17 cellular contexts compared by ENCODE assay signal in genomic region chr18:9712606-9713005, GRCh38. TPM values are rescaled to one million over a fixed set of nuclear protein-coding genes. Genes with fewer than 3 reads are reported as not detected.
DNase-seq lines count a peak whose midpoint lies in the region; ATAC-seq and TF ChIP-seq lines count a peak whose summit lies in the region.
"Had no signal": no experiment of that assay in that cellular context is flagged by ENCODE, and none has a peak within 500 bp of the region (broad histone marks: within the 10 kb centered on the region; RNA-seq: fewer than 3 reads in every experiment).

No MANE protein-coding gene starts in this region.

- no peaks in the 10 kb centered on the region for H3K9me3 Mint-ChIP-seq in activated B cell treated with CpG ODN at 0.5 μM for 24 hours
- no peaks in the 10 kb centered on the region for H3K9me3 Mint-ChIP-seq in stimulated activated memory B cell treated with anti-CD40 and anti-IgM and Interleukin-4, amounts not matched to agents 10 μg/mL and 1 μg/mL and 100 μg/mL, for 72 hours
- H3K9me3 Mint-ChIP-seq: T-helper 1 cell treated with Interleukin-12 subunit alpha and Interleukin-12 subunit beta and Interleukin-4 antibody, amounts not matched to agents 30 μg/mL and 1 μg/mL, for 36 hours had no signal

- intact Hi-C loops in activated B cell treated with CpG ODN at 0.5 μM for 24 hours (cut with micrococcal nuclease): no loop called here

- no peak for TF ChIP-seq CTCF in activated B cell treated with CpG ODN at 0.5 μM for 24 hours (IDR thresholded peaks at IDR 0.05)

- CTCF ChIA-PET in activated B cell treated with CpG ODN at 0.5 μM for 24 hours (lab: Charles Lee): no interaction called here

- peaks cover 2% of the 10 kb centered on the region for H3K27me3 Mint-ChIP-seq in activated B cell treated with CpG ODN at 0.5 μM for 24 hours
- no peaks in the 10 kb centered on the region for H3K27me3 Mint-ChIP-seq in stimulated activated memory B cell treated with anti-CD40 and anti-IgM and Interleukin-4, amounts not matched to agents 10 μg/mL and 1 μg/mL and 100 μg/mL, for 72 hours

- POLR2A ChIA-PET in activated B cell treated with CpG ODN at 0.5 μM for 24 hours (lab: Charles Lee): interaction anchor here (0.6 to 2.6 kb wide), 2 partner anchors 97 to 378 kb away, joined by 4 to 8 read pairs; partner anchors contain the start of gene TWSG1

- ATAC-seq in activated B cell treated with CpG ODN at 0.5 μM for 24 hours (ENCODE audit: low read depth) (no peak), HG02970 (IDR thresholded peaks at IDR 0.05; ENCODE audit: low FRiP score, unreplicated experiment) (no peak)
- no peak for ATAC-seq in stimulated activated memory B cell treated with anti-CD40 and anti-IgM and Interleukin-4, amounts not matched to agents 10 μg/mL and 1 μg/mL and 100 μg/mL, for 72 hours
- ATAC-seq: activated CD8-positive, alpha-beta memory T cell treated with anti-CD3 and anti-CD28 coated beads, Interleukin-2, amount 10 ng/mL, durations not matched to agents 7 days and 5 days had no signal

- H3K36me3 Mint-ChIP-seq in activated B cell treated with CpG ODN at 0.5 μM for 24 hours (ENCODE audit: low read depth): peaks cover 6% of the 10 kb centered on the region
- peaks cover 29% of the 10 kb centered on the region for H3K36me3 Mint-ChIP-seq in stimulated activated memory B cell treated with anti-CD40 and anti-IgM and Interleukin-4, amounts not matched to agents 10 μg/mL and 1 μg/mL and 100 μg/mL, for 72 hours

- H3K4me3 Mint-ChIP-seq in activated B cell treated with CpG ODN at 0.5 μM for 24 hours: peak overlapping the region; percentile 96
- peak overlapping the region; percentile 97 for H3K4me3 Mint-ChIP-seq in stimulated activated memory B cell treated with anti-CD40 and anti-IgM and Interleukin-4, amounts not matched to agents 10 μg/mL and 1 μg/mL and 100 μg/mL, for 72 hours
- H3K4me3 Mint-ChIP-seq: activated CD8-positive, alpha-beta memory T cell treated with anti-CD3 and anti-CD28 coated beads, Interleukin-2, amount 10 ng/mL, durations not matched to agents 7 days and 5 days; T-helper 1 cell treated with Interleukin-12 subunit alpha and Interleukin-12 subunit beta and Interleukin-4 antibody, amounts not matched to agents 30 μg/mL and 1 μg/mL, for 36 hours had no signal

- H3K4me1 Mint-ChIP-seq in activated B cell treated with CpG ODN at 0.5 μM for 24 hours: peaks cover 79% of the 10 kb centered on the region
- peaks cover 73% of the 10 kb centered on the region for H3K4me1 Mint-ChIP-seq in stimulated activated memory B cell treated with anti-CD40 and anti-IgM and Interleukin-4, amounts not matched to agents 10 μg/mL and 1 μg/mL and 100 μg/mL, for 72 hours

- peak; percentile 67 for DNase-seq in GM04503 (ENCODE audit: low read depth)
- no peak for DNase-seq in activated B cell treated with CpG ODN at 0.5 μM for 24 hours
- peak; percentile 31 for DNase-seq in islet precursor cell
- no peak for DNase-seq in NCI-H526 treated with DMSO at 0.1 percent for 48 hours (lab: John Stamatoyannopoulos, UW)
- DNase-seq in stimulated activated CD4-positive, alpha-beta T cell treated with anti-CD3 and anti-CD28 coated beads, Interleukin-4, amount 100 ng/mL, for 1 hour: no peak
- no peak for DNase-seq in activated CD4-positive, alpha-beta T cell treated with anti-CD3 and anti-CD28 coated beads for 4 hours
- DNase-seq: activated CD4-positive, CD25-positive, alpha-beta regulatory T cell; activated CD8-positive, alpha-beta memory T cell treated with anti-CD3 and anti-CD28 coated beads, Interleukin-2, amount 10 ng/mL, durations not matched to agents 7 days and 5 days; activated gamma-delta T cell treated with Interleukin-2 at 50 U/mL for 16 hours; anterior cingulate cortex; DMS79 treated with DMSO at 0.1 percent for 48 hours; kidney glomerular epithelial cell; NCI-H2081; NCI-H748 treated with DMSO at 0.1 percent for 48 hours had no signal

- H3K27ac Mint-ChIP-seq in activated B cell treated with CpG ODN at 0.5 μM for 24 hours: peak overlapping the region; percentile 95
- peak overlapping the region; percentile 98 for H3K27ac Mint-ChIP-seq in stimulated activated memory B cell treated with anti-CD40 and anti-IgM and Interleukin-4, amounts not matched to agents 10 μg/mL and 1 μg/mL and 100 μg/mL, for 72 hours
- H3K27ac Mint-ChIP-seq: activated CD8-positive, alpha-beta memory T cell treated with anti-CD3 and anti-CD28 coated beads, Interleukin-2, amount 10 ng/mL, durations not matched to agents 7 days and 5 days; T-helper 1 cell treated with Interleukin-12 subunit alpha and Interleukin-12 subunit beta and Interleukin-4 antibody, amounts not matched to agents 30 μg/mL and 1 μg/mL, for 36 hours had no signal

RNA-seq across cellular contexts. Expression of gene RAB31, which starts 4.5 kb away (rescaled TPM):
- 33.0 and 36.0 TPM in 2 replicates for total RNA-seq in activated B cell treated with CpG ODN at 0.5 μM for 24 hours
- total RNA-seq: activated CD8-positive, alpha-beta memory T cell treated with anti-CD3 and anti-CD28 coated beads, Interleukin-2, amount 10 ng/mL, durations not matched to agents 7 days and 5 days had no signal

Comparison
In these comparisons a context has a peak if more than half of its experiments do, and no peak if none do; other contexts are left out.
1. DNase-seq: peak in GM04503 (single experiment) and islet precursor cell (single experiment); none in activated B cell treated with CpG ODN at 0.5 μM for 24 hours (single experiment), NCI-H526 treated with DMSO at 0.1 percent for 48 hours (single experiment), stimulated activated CD4-positive, alpha-beta T cell treated with anti-CD3 and anti-CD28 coated beads, Interleukin-4, amount 100 ng/mL, for 1 hour (single experiment) and activated CD4-positive, alpha-beta T cell treated with anti-CD3 and anti-CD28 coated beads for 4 hours (0 of 2).